8 cellular contexts compared by ENCODE assay signal in genomic region chr1:109466440-109467300, GRCh38. TPM values are rescaled to one million over a fixed set of nuclear protein-coding genes. Genes with fewer than 3 reads are reported as not detected.
A peak's percentile ranks its signal among the peaks of the same experiment; 100 is the strongest.
DNase-seq lines count a peak whose midpoint lies in the region; ATAC-seq and TF ChIP-seq lines count a peak whose summit lies in the region.

SYPL2 (plus strand) TSS chr1:109466546; CDS start chr1:109466844, 298 bp downstream.

- H3K36me3 Mint-ChIP-seq in activated naive CD4-positive, alpha-beta T cell treated with anti-CD3 and anti-CD28 coated beads, Interleukin-2, amount 50 U/mL, for 24 hours, result no peaks in the 10 kb centered on the region

- DNase-seq in stimulated activated CD4-positive, alpha-beta T cell treated with anti-CD3 and anti-CD28 coated beads, Interleukin-12 subunit alpha, Interleukin-12 subunit beta, amount 100 ng/mL, for 4 hours, result peak; percentile 21
- DNase-seq in stimulated activated CD4-positive, alpha-beta T cell treated with anti-CD3 and anti-CD28 coated beads, Interleukin-2, amount 100 ng/mL, for 48 hours, result no peak
- DNase-seq in right atrium auricular region (ENCODE audit: low spot score) (no peak), 8988T (no peak)

- H3K4me1 Mint-ChIP-seq in activated naive CD4-positive, alpha-beta T cell treated with anti-CD3 and anti-CD28 coated beads, Interleukin-2, amount 50 U/mL, for 24 hours, result peaks cover 7% of the 10 kb centered on the region

- H3K9me3 Mint-ChIP-seq in activated naive CD4-positive, alpha-beta T cell treated with anti-CD3 and anti-CD28 coated beads, Interleukin-2, amount 50 U/mL, for 24 hours, result no peaks in the 10 kb centered on the region

- peaks cover 45% of the 10 kb centered on the region for H3K27me3 Mint-ChIP-seq in activated naive CD4-positive, alpha-beta T cell treated with anti-CD3 and anti-CD28 coated beads, Interleukin-2, amount 50 U/mL, for 24 hours

- no peak for ATAC-seq in HG02798 (IDR thresholded peaks at IDR 0.05; ENCODE audit: poor library complexity, unreplicated experiment)
- no peak for ATAC-seq in GM21576 (IDR thresholded peaks at IDR 0.05; ENCODE audit: unreplicated experiment)

- H3K27ac ChIP-seq in right atrium auricular region (peak within 1 kb of the TSS; percentile 80 to 84), rectal smooth muscle tissue (ENCODE audit: low read depth, low read length) (peak within 1 kb of the TSS; percentile 80)

- no peak within 1 kb of the TSS for H3K27ac Mint-ChIP-seq in activated naive CD4-positive, alpha-beta T cell treated with anti-CD3 and anti-CD28 coated beads, Interleukin-2, amount 50 U/mL, for 24 hours

- H3K4me3 Mint-ChIP-seq in activated naive CD4-positive, alpha-beta T cell treated with anti-CD3 and anti-CD28 coated beads, Interleukin-2, amount 50 U/mL, for 24 hours, result peak within 1 kb of the TSS; percentile 73

- H3K9ac ChIP-seq in rectal smooth muscle tissue (ENCODE audit: low read length), result no peak within 1 kb of the TSS

- TF ChIP-seq CTCF in right atrium auricular region (IDR thresholded peaks at IDR 0.05), result peak in 1 of 2 donors; percentile 24

- H3K27me3 ChIP-seq in right atrium auricular region, result no peaks in the 10 kb centered on the region
- H3K27me3 ChIP-seq in rectal smooth muscle tissue (ENCODE audit: control insufficient read depth, insufficient read depth, low read length), result peaks cover 2% of the 10 kb centered on the region

- no peaks in the 10 kb centered on the region for H3K9me3 ChIP-seq in right atrium auricular region

- H3K36me3 ChIP-seq in right atrium auricular region, result no peaks in the 10 kb centered on the region
- H3K36me3 ChIP-seq in rectal smooth muscle tissue (ENCODE audit: control insufficient read depth, insufficient read depth, low read length), result no peaks in the 10 kb centered on the region

- H3K4me1 ChIP-seq in right atrium auricular region (peaks cover 0 to 17% of the 10 kb centered on the region in 2 donors), rectal smooth muscle tissue (ENCODE audit: control insufficient read depth, insufficient read depth, low read length) (peaks cover 2% of the 10 kb centered on the region)

- H3K4me3 ChIP-seq in right atrium auricular region, result peak within 1 kb of the TSS; percentile 61 to 69
- peak within 1 kb of the TSS; percentile 72 for H3K4me3 ChIP-seq in rectal smooth muscle tissue (ENCODE audit: low read length)

RNA-seq across cellular contexts. Expression of gene SYPL2, which starts in this region (rescaled TPM):
- 1 to 10 TPM; 4.7 to 9.6 TPM for total RNA-seq in right atrium auricular region
